In the genomic region with DNA sequence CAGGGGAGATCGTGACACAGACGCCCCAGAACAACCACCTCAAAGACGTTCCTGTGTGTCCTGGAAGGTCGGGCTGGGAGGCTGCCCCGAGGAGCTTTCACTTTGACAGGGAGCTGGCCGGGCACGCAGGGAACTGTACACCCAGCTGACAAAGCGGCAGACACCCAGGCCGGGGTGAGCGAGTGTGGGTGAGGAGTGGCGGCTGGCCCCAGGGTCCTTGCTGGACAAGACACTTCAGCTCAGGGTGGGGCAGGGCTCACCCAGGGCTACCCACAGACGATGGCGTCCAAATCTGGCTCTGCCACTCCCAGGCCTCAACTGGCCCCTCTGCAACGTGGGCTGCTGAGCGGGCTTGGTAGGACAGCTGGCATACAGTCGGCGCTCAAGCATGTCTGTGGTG, we compare ENCODE assay signal across 24 cellular contexts. TPM values are rescaled to one million over a fixed set of nuclear protein-coding genes. Genes with fewer than 3 reads are reported as not detected.
"Had no signal": no experiment of that assay in that cellular context is flagged by ENCODE, and none has a peak within 500 bp of the region (broad histone marks: within the 10 kb centered on the region; RNA-seq: fewer than 3 reads in every experiment).

No MANE protein-coding gene starts in this region.

- H2AFZ ChIP-seq: hepatocyte had no signal

- H3K4me2 ChIP-seq: hepatocyte had no signal

- H3K4me3 ChIP-seq: hepatocyte, lung, tibial nerve, uterus had no signal

- DNase-seq: activated CD4-positive, alpha-beta T cell treated with anti-CD3 and anti-CD28 coated beads, Interleukin-2, amount 10 ng/mL, durations not matched to agents 7 days and 5 days; activated CD8-positive, alpha-beta memory T cell treated with anti-CD3 and anti-CD28 coated beads, Interleukin-2, amount 50 U/mL, for 4 hours; activated naive CD4-positive, alpha-beta T cell treated with anti-CD3 and anti-CD28 coated beads, Interleukin-2, amount 10 ng/mL, durations not matched to agents 7 days and 5 days; activated T-cell treated with anti-CD3 and anti-CD28 coated beads, Interleukin-2, amount 50 U/mL, for 4 hours; effector CD4-positive, alpha-beta T cell; foreskin keratinocyte; midbrain; nephron progenitor cell; occipital lobe; posterior cingulate gyrus; stimulated activated CD4-positive, alpha-beta T cell treated with anti-CD3 and anti-CD28 coated beads, Interleukin-2, amount 100 ng/mL, for 24 hours; uterus had no signal

- FAIRE-seq: astrocyte, endothelial cell of umbilical vein, islet of Langerhans had no signal

- ATAC-seq: activated CD4-positive, CD25-positive, alpha-beta regulatory T cell treated with anti-CD3 and anti-CD28 coated beads, Interleukin-2, amount 50 U/mL, for 24 hours; activated T-cell treated with anti-CD3 and anti-CD28 coated beads, Interleukin-2, amount 50 U/mL, for 4 hours; foreskin keratinocyte had no signal

- H3K79me2 ChIP-seq: hepatocyte had no signal

- H3K27ac ChIP-seq: foreskin keratinocyte, hepatocyte, uterus had no signal

- H3K27me3 Mint-ChIP-seq: stimulated activated naive CD8-positive, alpha-beta T cell treated with anti-CD3 and anti-CD28 coated beads, Interleukin-15, Interleukin-2, amounts not matched to agents 100 ng/mL and 50 ng/mL, for 24 hours had no signal

- H3K9me3 ChIP-seq: breast epithelium, tibial nerve, uterus had no signal

- H3K4me3 Mint-ChIP-seq: activated CD4-positive, alpha-beta T cell treated with anti-CD3 and anti-CD28 coated beads, Interleukin-2, amount 10 ng/mL, durations not matched to agents 7 days and 5 days; activated naive CD4-positive, alpha-beta T cell treated with anti-CD3 and anti-CD28 coated beads, Interleukin-2, amount 10 ng/mL, durations not matched to agents 7 days and 5 days; activated T-cell treated with anti-CD3 and anti-CD28 coated beads, Interleukin-2, amount 50 U/mL, for 4 hours; nephron progenitor cell; stimulated activated naive CD8-positive, alpha-beta T cell treated with anti-CD3 and anti-CD28 coated beads, Interleukin-15, Interleukin-2, amounts not matched to agents 100 ng/mL and 50 ng/mL, for 24 hours had no signal

- H3K27me3 ChIP-seq: breast epithelium, foreskin keratinocyte, hepatocyte, tibial nerve, uterus had no signal

- H3K4me1 ChIP-seq: foreskin keratinocyte had no signal

- H3K36me3 ChIP-seq: breast epithelium, uterus had no signal

- H3K9me3 Mint-ChIP-seq: activated CD4-positive, alpha-beta T cell treated with anti-CD3 and anti-CD28 coated beads, Interleukin-2, amount 10 ng/mL, durations not matched to agents 7 days and 5 days; activated naive CD4-positive, alpha-beta T cell treated with anti-CD3 and anti-CD28 coated beads, Interleukin-2, amount 10 ng/mL, durations not matched to agents 7 days and 5 days; activated T-cell treated with anti-CD3 and anti-CD28 coated beads, Interleukin-2, amount 50 U/mL, for 4 hours; stimulated activated naive CD8-positive, alpha-beta T cell treated with anti-CD3 and anti-CD28 coated beads, Interleukin-15, Interleukin-2, amounts not matched to agents 100 ng/mL and 50 ng/mL, for 24 hours had no signal

- H3K27ac Mint-ChIP-seq: activated CD4-positive, alpha-beta T cell treated with anti-CD3 and anti-CD28 coated beads, Interleukin-2, amount 10 ng/mL, durations not matched to agents 7 days and 5 days; activated naive CD4-positive, alpha-beta T cell treated with anti-CD3 and anti-CD28 coated beads, Interleukin-2, amount 10 ng/mL, durations not matched to agents 7 days and 5 days; nephron progenitor cell; stimulated activated naive CD8-positive, alpha-beta T cell treated with anti-CD3 and anti-CD28 coated beads, Interleukin-15, Interleukin-2, amounts not matched to agents 100 ng/mL and 50 ng/mL, for 24 hours had no signal

RNA-seq across cellular contexts. Expression of a gene that starts 2.0 kb away (rescaled TPM):
- total RNA-seq: activated T-cell treated with anti-CD3 and anti-CD28 coated beads, Interleukin-2, amount 50 U/mL, for 4 hours; cerebellum; endothelial cell of umbilical vein; foreskin keratinocyte; hepatocyte; T-helper 1 cell treated with Interleukin-12 subunit alpha and Interleukin-12 subunit beta and Interleukin-4 antibody, amounts not matched to agents 30 ng/mL and 1 ng/mL, for 36 hours had no signal
- polyA plus RNA-seq: fibroblast of lung, foreskin keratinocyte had no signal
